18 cellular contexts compared by ENCODE assay signal in the genomic region with DNA sequence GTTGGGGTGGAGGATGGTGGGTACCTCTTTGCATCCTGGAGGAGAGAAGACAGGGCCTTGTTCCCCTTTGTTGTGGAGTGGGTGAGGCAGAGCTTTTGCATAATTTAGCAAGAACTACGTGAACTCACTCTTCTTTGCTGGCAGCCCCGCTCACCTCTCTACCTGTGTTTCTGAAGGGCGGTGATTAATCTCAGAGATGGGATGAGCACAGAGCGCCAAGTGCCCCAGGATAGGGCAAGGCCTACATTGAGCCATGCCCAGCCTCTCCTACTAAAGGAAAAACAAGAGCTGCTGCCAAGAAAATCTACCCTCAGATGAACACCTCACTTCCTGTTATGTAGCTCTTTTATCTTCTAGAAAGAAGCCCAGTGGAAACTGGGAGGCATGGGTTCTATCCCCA.
"Had no signal": no experiment of that assay in that cellular context is flagged by ENCODE, and none has a peak within 500 bp of the region (broad histone marks: within the 10 kb centered on the region; RNA-seq: fewer than 3 reads in every experiment).

No MANE protein-coding gene starts in this region.

- H3K27ac ChIP-seq: hepatocyte, lower lobe of right lung, sigmoid colon, vagina, WERI-Rb-1 had no signal

- ATAC-seq: left colon, lower lobe of right lung had no signal

- H3K27ac Mint-ChIP-seq: dendritic cell treated with granulocyte-macrophage colony-stimulating factor and Interleukin-4, amounts not matched to agents 40 ng/mL and 50 ng/mL, for 4 days; mesothelial cell of epicardium; nephron progenitor cell had no signal

- H3K9me3 ChIP-seq: lower lobe of right lung, sigmoid colon, vagina had no signal

- H3K36me3 Mint-ChIP-seq: mesothelial cell of epicardium had no signal

- H3K27me3 ChIP-seq: hepatocyte, sigmoid colon, vagina had no signal

- DNase-seq: activated CD8-positive, alpha-beta memory T cell treated with anti-CD3 and anti-CD28 coated beads for 24 hours; activated CD8-positive, alpha-beta memory T cell treated with anti-CD3 and anti-CD28 coated beads, Interleukin-2, amount 50 U/mL, for 48 hours; effector CD8-positive, alpha-beta T cell; foreskin fibroblast; left colon; lower lobe of right lung; nephron progenitor cell; nucleus accumbens; Right ventricle myocardium superior; sigmoid colon; stimulated activated naive CD4-positive, alpha-beta T cell treated with Interleukin-2 at 50 U/mL for 16 hours; SW 1271; trophoblast cell; WERI-Rb-1 had no signal

- H3K4me1 Mint-ChIP-seq: nephron progenitor cell had no signal

- H3K4me3 Mint-ChIP-seq: dendritic cell treated with granulocyte-macrophage colony-stimulating factor and Interleukin-4, amounts not matched to agents 40 ng/mL and 50 ng/mL, for 4 days; mesothelial cell of epicardium; nephron progenitor cell had no signal

- H3K4me1 ChIP-seq: lower lobe of right lung, sigmoid colon, vagina had no signal

- H3K27me3 Mint-ChIP-seq: dendritic cell treated with granulocyte-macrophage colony-stimulating factor and Interleukin-4, amounts not matched to agents 40 ng/mL and 50 ng/mL, for 4 days had no signal

- H3K36me3 ChIP-seq: lower lobe of right lung, sigmoid colon, vagina, WERI-Rb-1 had no signal

- H3K4me3 ChIP-seq: hepatocyte, lower lobe of right lung, sigmoid colon, vagina had no signal

- H3K9me3 Mint-ChIP-seq: mesothelial cell of epicardium, nephron progenitor cell had no signal
